In the genomic region with DNA sequence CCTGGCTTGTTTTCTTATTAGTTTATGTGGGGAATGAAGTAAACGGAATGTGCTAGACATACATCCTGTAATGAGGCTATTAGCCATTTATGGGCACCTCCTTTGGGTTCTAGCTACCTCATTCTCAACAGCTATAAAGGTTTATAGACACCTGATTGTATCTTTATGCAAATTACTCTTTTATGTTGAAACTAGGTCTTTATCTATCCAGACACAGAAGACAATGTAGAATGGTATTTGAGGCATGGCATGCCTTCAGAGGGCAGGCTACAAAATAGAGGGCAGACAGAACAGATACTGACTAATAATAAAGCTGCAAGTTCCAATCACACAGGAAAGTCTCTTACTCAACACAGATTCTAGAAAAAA, we compare ENCODE assay signal across 10 cellular contexts. TPM values are rescaled to one million over a fixed set of nuclear protein-coding genes. Genes with fewer than 3 reads are reported as not detected.
DNase-seq lines count a peak whose midpoint lies in the region; ATAC-seq lines count a peak whose summit lies in the region.
"Had no signal": no experiment of that assay in that cellular context is flagged by ENCODE, and none has a peak within 500 bp of the region (broad histone marks: within the 10 kb centered on the region; RNA-seq: fewer than 3 reads in every experiment).

No MANE protein-coding gene starts in this region.

- DNase-seq in NCI-H526 (lab: John Stamatoyannopoulos, UW): peak; percentile 49 to 69
- DNase-seq in mesendoderm: peak; percentile 79
- no peak for DNase-seq in H7
- no peak for DNase-seq in NCI-H2081 (lab: John Stamatoyannopoulos, UW)
- no peak for DNase-seq in NCI-H510A (lab: John Stamatoyannopoulos, UW)
- DNase-seq in Right ventricle myocardium superior: no peak

- H2BK15ac ChIP-seq in mesendoderm (replicated peaks; ENCODE audit: low read depth): no peak overlapping the region

- no CpG with 5 or more reads among the region's 1 CpG for WGBS in mesendoderm (ENCODE audit: extremely low coverage, insufficient coverage, low lambda C conversion rate)

- no peak overlapping the region for H3K18ac ChIP-seq in mesendoderm (ENCODE audit: low read length)

- no peak overlapping the region for H4K5ac ChIP-seq in mesendoderm (ENCODE audit: low read length)

- peaks cover 2% of the 10 kb centered on the region for H3K79me1 ChIP-seq in mesendoderm (ENCODE audit: low read length)

- intact Hi-C loops in Right ventricle myocardium superior (cut with DNase I): no loop called here

- no peak overlapping the region for H2BK5ac ChIP-seq in mesendoderm (ENCODE audit: low read length)

- H3K27ac ChIP-seq in mesendoderm (ENCODE audit: low read depth, low read length): no peak overlapping the region

- no peak overlapping the region for H3K4ac ChIP-seq in mesendoderm (ENCODE audit: low read depth, low read length)

- H3K4me2 ChIP-seq in mesendoderm (ENCODE audit: low read length): no peak overlapping the region

- H3K23ac ChIP-seq in mesendoderm (ENCODE audit: low read length): no peak overlapping the region

- ATAC-seq in GM18508 (IDR thresholded peaks at IDR 0.05; ENCODE audit: insufficient read depth, unreplicated experiment): peak; percentile 8
- ATAC-seq in GM21825 (IDR thresholded peaks at IDR 0.05; ENCODE audit: unreplicated experiment): peak; percentile 9
- no peak for ATAC-seq in Right ventricle myocardium superior (ENCODE audit: poor library complexity)

- H3K79me2 ChIP-seq in mesendoderm (ENCODE audit: control insufficient read depth, insufficient read depth, low read length): no peaks in the 10 kb centered on the region

- H3K27me3 ChIP-seq in mesendoderm (ENCODE audit: insufficient read depth, low read length, poor library complexity) (no peaks in the 10 kb centered on the region), H7 (ENCODE audit: control insufficient read depth, insufficient read depth, low read length) (no peaks in the 10 kb centered on the region)

- H4K8ac ChIP-seq in mesendoderm (ENCODE audit: low read depth, low read length): no peak overlapping the region

- no peak overlapping the region for H3K9ac ChIP-seq in mesendoderm (ENCODE audit: low read length)

- H2BK120ac ChIP-seq in mesendoderm (ENCODE audit: low read depth, low read length): no peak overlapping the region

- no peak overlapping the region for H3K56ac ChIP-seq in mesendoderm (ENCODE audit: low read length)

- H2AK5ac ChIP-seq in mesendoderm (ENCODE audit: low read length): no peak overlapping the region

- peaks cover 13% of the 10 kb centered on the region for H3K4me1 ChIP-seq in mesendoderm (ENCODE audit: control insufficient read depth, low read depth, low read length)

- H3K36me3 ChIP-seq in mesendoderm (ENCODE audit: control insufficient read depth, insufficient read depth, low read length) (no peaks in the 10 kb centered on the region), H7 (replicated peaks; ENCODE audit: control insufficient read depth, insufficient read depth, low read length) (no peaks in the 10 kb centered on the region)

- no peak overlapping the region for H3K4me3 ChIP-seq in mesendoderm (ENCODE audit: low read length)
- H3K4me3 ChIP-seq in H7 (ENCODE audit: insufficient read depth, low read depth, low read length): no peak overlapping the region

RNA-seq across cellular contexts. Expression of a gene that starts 27.1 kb away (rescaled TPM):
- polyA plus RNA-seq in mesendoderm (2013, experiment 1 of 2): 5.2 TPM
- 5.4 TPM for polyA plus RNA-seq in mesendoderm (2013, experiment 2 of 2)
- 9.9 and 15.7 TPM in 2 replicates for total RNA-seq in H7 (2014; rRNA removed; shearing (Covaris generic))
- 9.8 TPM for total RNA-seq in Right ventricle myocardium superior

RNA-seq across cellular contexts. Expression of a gene that starts 41.9 kb away (rescaled TPM):
- not detected for polyA plus RNA-seq in mesendoderm (2013, experiment 1 of 2)
- not detected for polyA plus RNA-seq in mesendoderm (2013, experiment 2 of 2)
- total RNA-seq in H7 (2014; rRNA removed; shearing (Covaris generic)): not detected in 2 replicates
- total RNA-seq in Right ventricle myocardium superior: not detected
- total RNA-seq: dermis microvascular lymphatic vessel endothelial cell, lung microvascular endothelial cell had no signal

Comparison
In these comparisons a context has a peak if more than half of its experiments do, and no peak if none do; other contexts are left out.
1. DNase-seq: peak in NCI-H526 (2 of 2) and mesendoderm (single experiment); none in H7 (single experiment), NCI-H2081 (0 of 2), NCI-H510A (single experiment) and Right ventricle myocardium superior (single experiment).